In genomic region chr1:84298688-84299535, GRCh38 we compare ENCODE assay signal across 8 cellular contexts. TPM values are rescaled to one million over a fixed set of nuclear protein-coding genes. Genes with fewer than 3 reads are reported as not detected.
DNase-seq lines count a peak whose midpoint lies in the region; ATAC-seq, FAIRE-seq and TF ChIP-seq lines count a peak whose summit lies in the region.

No MANE protein-coding gene starts in this region.

- H3K36me3 ChIP-seq in bronchial epithelial cell (ENCODE audit: control insufficient read depth, insufficient read depth, low read length), result no peaks in the 10 kb centered on the region
- H3K36me3 ChIP-seq in smooth muscle cell (ENCODE audit: low read depth), result no peaks in the 10 kb centered on the region

- peaks cover 32% of the 10 kb centered on the region for H3K4me1 Mint-ChIP-seq in T-helper 17 cell

- H3F3A ChIP-seq in smooth muscle cell (ENCODE audit: low read depth), result peaks cover 14% of the 10 kb centered on the region

- H3K27ac ChIP-seq in smooth muscle cell (ENCODE audit: low read depth), result peak overlapping the region; percentile 30

- peaks cover 7% of the 10 kb centered on the region for H3K36me3 Mint-ChIP-seq in T-helper 17 cell (ENCODE audit: low read depth)

- TF ChIP-seq CTCF in bronchial epithelial cell (IDR thresholded peaks at IDR 0.05; ENCODE audit: insufficient read depth, low read length, severe bottlenecking) (peak; percentile 11), smooth muscle cell (IDR thresholded peaks at IDR 0.05; ENCODE audit: borderline replicate concordance, insufficient read depth, poor library complexity, severe bottlenecking) (no peak)

- H3K4me2 ChIP-seq in smooth muscle cell, result peak overlapping the region; percentile 99

- H4K20me1 ChIP-seq in smooth muscle cell (ENCODE audit: low read depth), result no peaks in the 10 kb centered on the region

- peak overlapping the region; percentile 39 for H3K27ac Mint-ChIP-seq in T-helper 17 cell

- 3% methylated on average over 48 of the region's 50 CpGs for WGBS in smooth muscle cell (ENCODE audit: low lambda C conversion rate)

- peak overlapping the region; percentile 69 for H3K9ac ChIP-seq in smooth muscle cell (ENCODE audit: low read depth)

- no peaks in the 10 kb centered on the region for H3K79me2 ChIP-seq in smooth muscle cell (ENCODE audit: low read depth)

- no peak for FAIRE-seq in bronchial epithelial cell (lab: Jason Lieb, UNC)

- H3K27me3 Mint-ChIP-seq in T-helper 17 cell, result peaks cover 10% of the 10 kb centered on the region

- H3K9me3 ChIP-seq in T-helper 17 cell (ENCODE audit: control insufficient read depth, low read length, poor library complexity, severe bottlenecking) (no peaks in the 10 kb centered on the region), smooth muscle cell (replicated peaks; ENCODE audit: low read depth) (no peaks in the 10 kb centered on the region)

- peaks cover 47% of the 10 kb centered on the region for H3K4me1 ChIP-seq in smooth muscle cell (ENCODE audit: low read depth)

- DNase-seq in Jurkat, Clone E6-1 (ENCODE audit: low read depth, low spot score), result peak; percentile 69
- peak in 2 of 3 donors; percentile 9 for DNase-seq in T-helper 17 cell
- peak; percentile 5 for DNase-seq in bronchial epithelial cell (ENCODE audit: low read depth)
- DNase-seq in iris pigment epithelial cell (ENCODE audit: low read depth), result peak; percentile 15
- peak; percentile 42 for DNase-seq in smooth muscle cell (lab: John Stamatoyannopoulos, UW; ENCODE audit: unreplicated experiment)
- DNase-seq in GOT3 (lab: John Stamatoyannopoulos, UW), result no peak

- H3K4me3 ChIP-seq in GM08714 (ENCODE audit: low read length), result peak overlapping the region; percentile 96
- peak overlapping the region; percentile 81 for H3K4me3 ChIP-seq in Jurkat, Clone E6-1 (ENCODE audit: low read length)
- peak overlapping the region; percentile 96 for H3K4me3 ChIP-seq in bronchial epithelial cell (ENCODE audit: low read depth, low read length)
- peak overlapping the region; percentile 99 for H3K4me3 ChIP-seq in smooth muscle cell

- ATAC-seq in GM21786 (IDR thresholded peaks at IDR 0.05; ENCODE audit: unreplicated experiment) (peak; percentile 30), T-helper 17 cell (peak; percentile 61)

- H2AFZ ChIP-seq in smooth muscle cell (ENCODE audit: low read depth), result peak overlapping the region; percentile 100

- H3K27me3 ChIP-seq in bronchial epithelial cell (ENCODE audit: control insufficient read depth, insufficient read depth, low read length) (no peaks in the 10 kb centered on the region), smooth muscle cell (ENCODE audit: low read depth) (no peaks in the 10 kb centered on the region)

- H3K4me3 Mint-ChIP-seq in T-helper 17 cell, result peak overlapping the region; percentile 92

RNA-seq across cellular contexts. Expression of gene SAMD13, which starts 2.6 kb away (rescaled TPM):
- polyA plus RNA-seq in Jurkat, Clone E6-1 (2012; ENCODE audit: insufficient read depth, insufficient read length), result 6.2 TPM
- not detected for total RNA-seq in T-helper 17 cell
- 0.26 and 0.77 TPM in 2 replicates for total RNA-seq in bronchial epithelial cell
- 0.54 and 2.7 TPM in 2 replicates for total RNA-seq in smooth muscle cell
- 0.66 and 1.0 TPM in 2 replicates for polyA plus RNA-seq in smooth muscle cell
